ENCODE assay signal across 1 cellular context in genomic region chr11:73597956-73598718, GRCh38.
TF ChIP-seq lines count a peak whose summit lies in the region.

FAM168A (minus strand) TSS chr11:73598112; CDS start chr11:73468474, 129,638 bp downstream.

TF ChIP-seq in H1, 55 proteins besides CTCF, POLR2A, EP300 and RAD21 (continued from another document):
- TF ChIP-seq GABPA (IDR thresholded peaks at IDR 0.05; ENCODE audit: borderline replicate concordance, insufficient read depth, low read length) (peak; percentile 85; the same call in 1 of the 2 replicates), TCF12 (IDR thresholded peaks at IDR 0.05; ENCODE audit: low read depth, low read length) (peak; percentile 51; the same call in 1 of the 2 replicates), SAP30 (IDR thresholded peaks at IDR 0.05; ENCODE audit: insufficient read depth, insufficient replicate concordance, low read length) (peak; percentile 38), ZNF274 (IDR thresholded peaks at IDR 0.05; ENCODE audit: borderline replicate concordance, extremely low read depth, low read length) (no peak), ATF3 (IDR thresholded peaks at IDR 0.05; ENCODE audit: insufficient read depth, low read depth, low read length) (no peak), TBP (IDR thresholded peaks at IDR 0.05; ENCODE audit: low read depth, low read length) (peak; percentile 21), YY1 (IDR thresholded peaks at IDR 0.05; ENCODE audit: low read depth, low read length) (peak; percentile 89)
